Comparison of ENCODE assay signal across 19 cellular contexts in the genomic region with DNA sequence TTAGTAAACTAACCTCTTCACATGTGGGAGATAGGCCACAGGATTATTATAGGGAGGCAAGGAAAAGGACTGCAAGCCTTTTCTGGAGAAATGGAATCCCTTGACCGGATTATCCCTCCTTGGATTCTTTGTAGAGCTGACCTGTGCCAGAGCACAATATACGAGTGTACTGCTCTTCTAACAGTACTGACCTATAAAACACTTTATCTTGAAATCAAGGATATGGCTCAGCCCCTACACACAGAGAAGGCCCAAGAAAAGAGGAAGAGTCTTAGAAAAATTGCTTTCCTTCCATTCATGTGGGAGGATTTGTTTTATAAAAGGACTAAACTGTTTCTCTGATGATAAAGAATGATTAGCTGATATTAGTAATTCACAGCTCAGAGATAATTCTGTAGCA.
"Had no signal": no experiment of that assay in that cellular context is flagged by ENCODE, and none has a peak within 500 bp of the region (broad histone marks: within the 10 kb centered on the region; RNA-seq: fewer than 3 reads in every experiment).

No MANE protein-coding gene starts in this region.

- ATAC-seq: activated CD8-positive, alpha-beta T cell treated with anti-CD3 and anti-CD28 coated beads, Interleukin-2, amount 10 ng/mL, durations not matched to agents 7 days and 5 days; activated naive CD4-positive, alpha-beta T cell treated with anti-CD3 and anti-CD28 coated beads, Interleukin-2, amount 50 U/mL, for 72 hours; activated T-cell treated with anti-CD3 and anti-CD28 coated beads, Interleukin-2, amount 50 U/mL, for 72 hours; esophagus mucosa; mucosa of descending colon; naive thymus-derived CD4-positive, alpha-beta T cell had no signal

- H3K27me3 ChIP-seq: hepatocyte, right atrium auricular region, suprapubic skin had no signal

- FAIRE-seq: endometrium had no signal

- H3K27ac ChIP-seq: hepatocyte, right atrium auricular region, suprapubic skin had no signal

- H3K9me3 ChIP-seq: mucosa of descending colon, right atrium auricular region, suprapubic skin had no signal

- H3K27me3 Mint-ChIP-seq: activated CD4-positive, alpha-beta T cell treated with anti-CD3 and anti-CD28 coated beads, Interleukin-2, amount 10 ng/mL, durations not matched to agents 24 days and 14 days; naive thymus-derived CD4-positive, alpha-beta T cell; type B pancreatic cell had no signal

- H3K27ac Mint-ChIP-seq: activated CD4-positive, alpha-beta T cell treated with anti-CD3 and anti-CD28 coated beads, Interleukin-2, amount 10 ng/mL, durations not matched to agents 24 days and 14 days; activated CD8-positive, alpha-beta T cell treated with anti-CD3 and anti-CD28 coated beads, Interleukin-2, amount 10 ng/mL, durations not matched to agents 7 days and 5 days; activated T-cell treated with anti-CD3 and anti-CD28 coated beads, Interleukin-2, amount 50 U/mL, for 72 hours; naive thymus-derived CD4-positive, alpha-beta T cell; type B pancreatic cell had no signal

- H2AFZ ChIP-seq: hepatocyte had no signal

- H3K4me3 Mint-ChIP-seq: activated CD4-positive, alpha-beta T cell treated with anti-CD3 and anti-CD28 coated beads, Interleukin-2, amount 10 ng/mL, durations not matched to agents 24 days and 14 days; activated CD8-positive, alpha-beta T cell treated with anti-CD3 and anti-CD28 coated beads, Interleukin-2, amount 10 ng/mL, durations not matched to agents 7 days and 5 days; activated T-cell treated with anti-CD3 and anti-CD28 coated beads, Interleukin-2, amount 50 U/mL, for 72 hours; naive thymus-derived CD4-positive, alpha-beta T cell; type B pancreatic cell had no signal

- H3K9me3 Mint-ChIP-seq: activated T-cell treated with anti-CD3 and anti-CD28 coated beads, Interleukin-2, amount 50 U/mL, for 72 hours had no signal

- H3K4me1 Mint-ChIP-seq: activated CD4-positive, alpha-beta T cell treated with anti-CD3 and anti-CD28 coated beads, Interleukin-2, amount 10 ng/mL, durations not matched to agents 24 days and 14 days; naive thymus-derived CD4-positive, alpha-beta T cell had no signal

- DNase-seq: activated CD4-positive, alpha-beta T cell treated with anti-CD3 and anti-CD28 coated beads, Interleukin-2, amount 10 ng/mL, durations not matched to agents 24 days and 14 days; activated CD4-positive, CD25-positive, alpha-beta regulatory T cell; activated CD8-positive, alpha-beta memory T cell treated with anti-CD3 and anti-CD28 coated beads, Interleukin-2, amount 50 U/mL, for 4 hours; activated CD8-positive, alpha-beta T cell treated with anti-CD3 and anti-CD28 coated beads, Interleukin-2, amount 10 ng/mL, durations not matched to agents 7 days and 5 days; activated gamma-delta T cell; activated T-cell treated with anti-CD3 and anti-CD28 coated beads, Interleukin-2, amount 50 U/mL, for 72 hours; amniotic stem cell; islet precursor cell; mucosa of descending colon; naive thymus-derived CD4-positive, alpha-beta T cell; stimulated activated CD4-positive, alpha-beta T cell treated with anti-CD3 and anti-CD28 coated beads, Interleukin-4, amount 100 ng/mL, for 24 hours; stimulated activated naive CD4-positive, alpha-beta T cell had no signal

- H3K4me3 ChIP-seq: hepatocyte, mucosa of descending colon, right atrium auricular region, suprapubic skin had no signal

- H3K36me3 ChIP-seq: right atrium auricular region, suprapubic skin had no signal

- H3K4me2 ChIP-seq: hepatocyte had no signal
